ENCODE assay signal across 21 cellular contexts in genomic region chr11:13388741-13389140, GRCh38.
"Had no signal": no experiment of that assay in that cellular context is flagged by ENCODE, and none has a peak within 500 bp of the region (broad histone marks: within the 10 kb centered on the region; RNA-seq: fewer than 3 reads in every experiment).

No MANE protein-coding gene starts in this region.

- H3K36me3 ChIP-seq: ovary had no signal

- H3K4me3 ChIP-seq: cardiac muscle cell, lung, ovary, psoas muscle, stomach, testis had no signal

- DNase-seq: activated CD4-positive, alpha-beta T cell treated with anti-CD3 and anti-CD28 coated beads, Interleukin-2, amount 50 U/mL, for 1 hour; activated naive CD4-positive, alpha-beta T cell treated with Interleukin-2 at 50 U/mL for 16 hours; amniotic stem cell; effector CD8-positive, alpha-beta T cell; foreskin keratinocyte; hypothalamus; kidney; ovary; psoas muscle; right cardiac atrium; small intestine; stimulated activated CD4-positive, alpha-beta T cell treated with anti-CD3 and anti-CD28 coated beads, Interleukin-15, amount 100 ng/mL, for 24 hours; stimulated activated CD4-positive, alpha-beta T cell treated with anti-CD3 and anti-CD28 coated beads, Interleukin-2, amount 100 ng/mL, for 48 hours; stomach; T-helper 1 cell; testis had no signal

- H3K4me3 Mint-ChIP-seq: dendritic cell treated with granulocyte-macrophage colony-stimulating factor and Interleukin-4, amounts not matched to agents 40 ng/mL and 50 ng/mL, for 4 days; type B pancreatic cell had no signal

- H3K9me3 Mint-ChIP-seq: activated T-helper 2 cell treated with anti-CD3 and anti-CD28 coated beads, Interferon-gamma antibody, Interleukin-2, Interleukin-4, amounts not matched to agents 10 μg/mL and 5 μg/mL and 100 μg/mL, durations not matched to agents 14 hours and 24 hours and 36 hours; dendritic cell treated with granulocyte-macrophage colony-stimulating factor and Interleukin-4, amounts not matched to agents 40 ng/mL and 50 ng/mL, for 4 days; type B pancreatic cell had no signal

- H3K27ac ChIP-seq: cardiac muscle cell, foreskin keratinocyte, ovary, psoas muscle, stomach, testis had no signal

- H3K27me3 ChIP-seq: cardiac muscle cell, foreskin keratinocyte, ovary, stomach, testis had no signal

- H3K9me3 ChIP-seq: ovary, psoas muscle, stomach, testis had no signal

- H3K27ac Mint-ChIP-seq: activated T-helper 2 cell treated with anti-CD3 and anti-CD28 coated beads, Interferon-gamma antibody, Interleukin-2, Interleukin-4, amounts not matched to agents 10 μg/mL and 5 μg/mL and 100 μg/mL, durations not matched to agents 14 hours and 24 hours and 36 hours; dendritic cell treated with granulocyte-macrophage colony-stimulating factor and Interleukin-4, amounts not matched to agents 40 ng/mL and 50 ng/mL, for 4 days; type B pancreatic cell had no signal

- H3K27me3 Mint-ChIP-seq: dendritic cell treated with granulocyte-macrophage colony-stimulating factor and Interleukin-4, amounts not matched to agents 40 ng/mL and 50 ng/mL, for 4 days; type B pancreatic cell had no signal

- FAIRE-seq: kidney, small intestine had no signal

- H3K4me1 ChIP-seq: foreskin keratinocyte, psoas muscle, testis had no signal
